13 cellular contexts compared by ENCODE assay signal in the genomic region with DNA sequence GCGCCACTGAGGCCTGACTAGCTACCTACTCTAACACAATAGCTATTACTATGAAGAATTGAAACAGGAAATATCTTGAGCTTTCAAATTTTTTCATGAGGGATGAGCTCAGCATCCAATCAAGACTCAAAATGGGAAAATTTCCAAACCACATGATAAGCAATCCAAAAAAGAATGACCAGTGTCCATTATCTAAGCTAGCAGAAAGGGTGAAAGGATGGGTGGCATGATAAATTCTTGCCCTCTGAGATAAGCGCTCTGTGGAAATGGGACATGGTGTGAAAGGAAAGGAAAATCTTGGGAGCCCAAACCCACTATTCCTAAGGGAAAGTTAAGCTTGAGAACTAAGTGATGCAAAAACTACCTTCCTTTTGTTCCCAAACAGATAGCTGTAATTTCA.
"Had no signal": no experiment of that assay in that cellular context is flagged by ENCODE, and none has a peak within 500 bp of the region (broad histone marks: within the 10 kb centered on the region; RNA-seq: fewer than 3 reads in every experiment).

No MANE protein-coding gene starts in this region.

- H3K9me3 ChIP-seq: body of pancreas, lower lobe of right lung, tibial nerve had no signal

- H3K4me3 ChIP-seq: body of pancreas, lower lobe of right lung, smooth muscle cell, tibial nerve had no signal

- H3K36me3 ChIP-seq: lower lobe of right lung, tibial nerve had no signal

- H3K4me2 ChIP-seq: smooth muscle cell had no signal

- H3K4me1 ChIP-seq: body of pancreas, tibial nerve had no signal

- H3K27ac ChIP-seq: body of pancreas, epithelial cell of prostate, lower lobe of right lung, tibial nerve had no signal

- H3K27me3 ChIP-seq: body of pancreas, tibial nerve had no signal

- DNase-seq: activated B cell treated with CpG ODN at 0.5 μM for 24 hours; activated CD4-positive, alpha-beta T cell treated with anti-CD3 and anti-CD28 coated beads, Interleukin-2, amount 10 ng/mL, durations not matched to agents 7 days and 5 days; activated naive CD4-positive, alpha-beta T cell treated with anti-CD3 and anti-CD28 coated beads, Interleukin-2, amount 10 ng/mL, durations not matched to agents 7 days and 5 days; body of pancreas; effector memory CD8-positive, alpha-beta T cell; hippocampal formation; lower lobe of right lung; naive thymus-derived CD8-positive, alpha-beta T cell; right cardiac atrium; T1000 had no signal
